1 cellular context compared by ENCODE assay signal in the genomic region with DNA sequence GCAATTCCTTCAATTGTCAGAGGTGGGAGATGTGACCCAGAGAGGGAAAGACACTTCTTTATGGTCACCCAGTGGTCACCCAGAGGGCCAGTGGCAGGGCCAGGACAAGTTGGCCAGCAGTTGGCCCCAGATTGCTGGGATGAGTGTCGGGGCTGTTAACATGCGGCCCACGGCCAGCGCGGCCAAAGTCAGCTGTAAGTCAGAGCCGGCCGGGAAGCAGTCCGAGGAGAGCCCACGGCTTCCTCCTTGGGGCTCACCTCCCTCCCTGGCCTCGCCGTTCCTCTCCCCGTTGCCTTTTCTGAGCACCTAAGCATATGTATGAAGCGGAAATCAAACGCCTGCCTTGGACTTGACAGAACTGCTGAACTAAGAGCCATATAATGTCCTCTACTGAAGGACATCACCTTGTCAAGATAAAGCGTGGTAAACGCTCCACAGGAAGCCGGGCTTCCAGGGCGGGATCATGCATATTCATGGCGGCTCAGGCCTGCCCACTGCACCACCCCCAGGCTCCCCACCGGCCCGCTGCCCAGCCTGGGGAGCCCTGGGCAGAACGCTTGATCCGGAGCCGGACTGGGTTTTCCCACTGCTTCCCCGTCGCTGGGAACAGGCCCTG.
TF ChIP-seq lines count a peak whose summit lies in the region.

No MANE protein-coding gene starts in this region.

TF ChIP-seq in K562, 482 proteins besides CTCF, POLR2A, EP300 and RAD21 (continued from another document and continues in another):
- TF ChIP-seq GMEB1 (CRISPR knock-in tag; IDR thresholded peaks at IDR 0.05), result no peak
- TF ChIP-seq NFXL1 (CRISPR knock-in tag; IDR thresholded peaks at IDR 0.05), result no peak
- TF ChIP-seq ZNF778 (CRISPR knock-in tag; IDR thresholded peaks at IDR 0.05), result no peak
- no peak for TF ChIP-seq E2F3 (CRISPR knock-in tag; IDR thresholded peaks at IDR 0.05)
- no peak for TF ChIP-seq NCOA1 (IDR thresholded peaks at IDR 0.05; ENCODE audit: low read depth)
- TF ChIP-seq ZNF717 (CRISPR knock-in tag; IDR thresholded peaks at IDR 0.05), result no peak
- no peak for TF ChIP-seq MED1 (CRISPR knock-in tag; IDR thresholded peaks at IDR 0.05; ENCODE audit: borderline replicate concordance)
- no peak for TF ChIP-seq BMI1 (IDR thresholded peaks at IDR 0.05; ENCODE audit: low read length)
- TF ChIP-seq, protein P1, sequence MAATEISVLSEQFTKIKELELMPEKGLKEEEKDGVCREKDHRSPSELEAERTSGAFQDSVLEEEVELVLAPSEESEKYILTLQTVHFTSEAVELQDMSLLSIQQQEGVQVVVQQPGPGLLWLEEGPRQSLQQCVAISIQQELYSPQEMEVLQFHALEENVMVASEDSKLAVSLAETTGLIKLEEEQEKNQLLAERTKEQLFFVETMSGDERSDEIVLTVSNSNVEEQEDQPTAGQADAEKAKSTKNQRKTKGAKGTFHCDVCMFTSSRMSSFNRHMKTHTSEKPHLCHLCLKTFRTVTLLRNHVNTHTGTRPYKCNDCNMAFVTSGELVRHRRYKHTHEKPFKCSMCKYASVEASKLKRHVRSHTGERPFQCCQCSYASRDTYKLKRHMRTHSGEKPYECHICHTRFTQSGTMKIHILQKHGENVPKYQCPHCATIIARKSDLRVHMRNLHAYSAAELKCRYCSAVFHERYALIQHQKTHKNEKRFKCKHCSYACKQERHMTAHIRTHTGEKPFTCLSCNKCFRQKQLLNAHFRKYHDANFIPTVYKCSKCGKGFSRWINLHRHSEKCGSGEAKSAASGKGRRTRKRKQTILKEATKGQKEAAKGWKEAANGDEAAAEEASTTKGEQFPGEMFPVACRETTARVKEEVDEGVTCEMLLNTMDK (IDR thresholded peaks at IDR 0.05; ENCODE audit: borderline replicate concordance, insufficient read depth, low read depth, low read length, poor library complexity, severe bottlenecking), result no peak
- no peak for TF ChIP-seq ELF4 (CRISPR knock-in tag; IDR thresholded peaks at IDR 0.05)
- TF ChIP-seq FOXA1 (IDR thresholded peaks at IDR 0.05; ENCODE audit: borderline replicate concordance), result no peak
- TF ChIP-seq MYBL2 (IDR thresholded peaks at IDR 0.05; ENCODE audit: low read depth), result no peak
- TF ChIP-seq MYBL2 (CRISPR knock-in tag; IDR thresholded peaks at IDR 0.05; ENCODE audit: borderline replicate concordance), result no peak
- no peak for TF ChIP-seq GABPB2 (CRISPR knock-in tag; conservative IDR thresholded peaks at IDR 0.05)
- TF ChIP-seq RREB1 (CRISPR knock-in tag; IDR thresholded peaks at IDR 0.05), result no peak
- TF ChIP-seq SMARCB1 (IDR thresholded peaks at IDR 0.05; ENCODE audit: insufficient read length, low read depth), result no peak
- TF ChIP-seq, protein P2, sequence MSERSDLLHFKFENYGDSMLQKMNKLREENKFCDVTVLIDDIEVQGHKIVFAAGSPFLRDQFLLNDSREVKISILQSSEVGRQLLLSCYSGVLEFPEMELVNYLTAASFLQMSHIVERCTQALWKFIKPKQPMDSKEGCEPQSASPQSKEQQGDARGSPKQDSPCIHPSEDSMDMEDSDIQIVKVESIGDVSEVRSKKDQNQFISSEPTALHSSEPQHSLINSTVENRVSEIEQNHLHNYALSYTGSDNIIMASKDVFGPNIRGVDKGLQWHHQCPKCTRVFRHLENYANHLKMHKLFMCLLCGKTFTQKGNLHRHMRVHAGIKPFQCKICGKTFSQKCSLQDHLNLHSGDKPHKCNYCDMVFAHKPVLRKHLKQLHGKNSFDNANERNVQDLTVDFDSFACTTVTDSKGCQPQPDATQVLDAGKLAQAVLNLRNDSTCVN (CRISPR knock-in tag; IDR thresholded peaks at IDR 0.05), result no peak
- TF ChIP-seq, protein P3, sequence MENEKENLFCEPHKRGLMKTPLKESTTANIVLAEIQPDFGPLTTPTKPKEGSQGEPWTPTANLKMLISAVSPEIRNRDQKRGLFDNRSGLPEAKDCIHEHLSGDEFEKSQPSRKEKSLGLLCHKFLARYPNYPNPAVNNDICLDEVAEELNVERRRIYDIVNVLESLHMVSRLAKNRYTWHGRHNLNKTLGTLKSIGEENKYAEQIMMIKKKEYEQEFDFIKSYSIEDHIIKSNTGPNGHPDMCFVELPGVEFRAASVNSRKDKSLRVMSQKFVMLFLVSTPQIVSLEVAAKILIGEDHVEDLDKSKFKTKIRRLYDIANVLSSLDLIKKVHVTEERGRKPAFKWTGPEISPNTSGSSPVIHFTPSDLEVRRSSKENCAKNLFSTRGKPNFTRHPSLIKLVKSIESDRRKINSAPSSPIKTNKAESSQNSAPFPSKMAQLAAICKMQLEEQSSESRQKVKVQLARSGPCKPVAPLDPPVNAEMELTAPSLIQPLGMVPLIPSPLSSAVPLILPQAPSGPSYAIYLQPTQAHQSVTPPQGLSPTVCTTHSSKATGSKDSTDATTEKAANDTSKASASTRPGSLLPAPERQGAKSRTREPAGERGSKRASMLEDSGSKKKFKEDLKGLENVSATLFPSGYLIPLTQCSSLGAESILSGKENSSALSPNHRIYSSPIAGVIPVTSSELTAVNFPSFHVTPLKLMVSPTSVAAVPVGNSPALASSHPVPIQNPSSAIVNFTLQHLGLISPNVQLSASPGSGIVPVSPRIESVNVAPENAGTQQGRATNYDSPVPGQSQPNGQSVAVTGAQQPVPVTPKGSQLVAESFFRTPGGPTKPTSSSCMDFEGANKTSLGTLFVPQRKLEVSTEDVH (IDR thresholded peaks at IDR 0.05; ENCODE audit: low read depth, partially characterized antibody), result no peak
- no peak for TF ChIP-seq GATAD2A (IDR thresholded peaks at IDR 0.05)
- TF ChIP-seq, protein P4, sequence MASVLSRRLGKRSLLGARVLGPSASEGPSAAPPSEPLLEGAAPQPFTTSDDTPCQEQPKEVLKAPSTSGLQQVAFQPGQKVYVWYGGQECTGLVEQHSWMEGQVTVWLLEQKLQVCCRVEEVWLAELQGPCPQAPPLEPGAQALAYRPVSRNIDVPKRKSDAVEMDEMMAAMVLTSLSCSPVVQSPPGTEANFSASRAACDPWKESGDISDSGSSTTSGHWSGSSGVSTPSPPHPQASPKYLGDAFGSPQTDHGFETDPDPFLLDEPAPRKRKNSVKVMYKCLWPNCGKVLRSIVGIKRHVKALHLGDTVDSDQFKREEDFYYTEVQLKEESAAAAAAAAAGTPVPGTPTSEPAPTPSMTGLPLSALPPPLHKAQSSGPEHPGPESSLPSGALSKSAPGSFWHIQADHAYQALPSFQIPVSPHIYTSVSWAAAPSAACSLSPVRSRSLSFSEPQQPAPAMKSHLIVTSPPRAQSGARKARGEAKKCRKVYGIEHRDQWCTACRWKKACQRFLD (CRISPR knock-in tag; IDR thresholded peaks at IDR 0.05), result 0 out of 2 replicates have a peak, but pooled peaks have one; percentile 23
- TF ChIP-seq ATF1 (CRISPR knock-in tag; IDR thresholded peaks at IDR 0.05), result no peak
- peak; percentile 52 for TF ChIP-seq ATF1 (tag; IDR thresholded peaks at IDR 0.05)
- TF ChIP-seq GATAD2B (IDR thresholded peaks at IDR 0.05; ENCODE audit: borderline replicate concordance), result no peak
- TF ChIP-seq LCOR (CRISPR knock-in tag; IDR thresholded peaks at IDR 0.05), result no peak
- no peak for TF ChIP-seq CBFA2T2 (conservative IDR thresholded peaks at IDR 0.05)
- TF ChIP-seq, protein P5, sequence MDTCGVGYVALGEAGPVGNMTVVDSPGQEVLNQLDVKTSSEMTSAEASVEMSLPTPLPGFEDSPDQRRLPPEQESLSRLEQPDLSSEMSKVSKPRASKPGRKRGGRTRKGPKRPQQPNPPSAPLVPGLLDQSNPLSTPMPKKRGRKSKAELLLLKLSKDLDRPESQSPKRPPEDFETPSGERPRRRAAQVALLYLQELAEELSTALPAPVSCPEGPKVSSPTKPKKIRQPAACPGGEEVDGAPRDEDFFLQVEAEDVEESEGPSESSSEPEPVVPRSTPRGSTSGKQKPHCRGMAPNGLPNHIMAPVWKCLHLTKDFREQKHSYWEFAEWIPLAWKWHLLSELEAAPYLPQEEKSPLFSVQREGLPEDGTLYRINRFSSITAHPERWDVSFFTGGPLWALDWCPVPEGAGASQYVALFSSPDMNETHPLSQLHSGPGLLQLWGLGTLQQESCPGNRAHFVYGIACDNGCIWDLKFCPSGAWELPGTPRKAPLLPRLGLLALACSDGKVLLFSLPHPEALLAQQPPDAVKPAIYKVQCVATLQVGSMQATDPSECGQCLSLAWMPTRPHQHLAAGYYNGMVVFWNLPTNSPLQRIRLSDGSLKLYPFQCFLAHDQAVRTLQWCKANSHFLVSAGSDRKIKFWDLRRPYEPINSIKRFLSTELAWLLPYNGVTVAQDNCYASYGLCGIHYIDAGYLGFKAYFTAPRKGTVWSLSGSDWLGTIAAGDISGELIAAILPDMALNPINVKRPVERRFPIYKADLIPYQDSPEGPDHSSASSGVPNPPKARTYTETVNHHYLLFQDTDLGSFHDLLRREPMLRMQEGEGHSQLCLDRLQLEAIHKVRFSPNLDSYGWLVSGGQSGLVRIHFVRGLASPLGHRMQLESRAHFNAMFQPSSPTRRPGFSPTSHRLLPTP (IDR thresholded peaks at IDR 0.05; ENCODE audit: borderline replicate concordance, extremely low read depth, insufficient read length), result no peak
- no peak for TF ChIP-seq ZNF197 (CRISPR knock-in tag; IDR thresholded peaks at IDR 0.05; ENCODE audit: low read depth)
- TF ChIP-seq ARID1B (IDR thresholded peaks at IDR 0.05), result peak; percentile 56
- TF ChIP-seq ZNF589 (CRISPR knock-in tag; IDR thresholded peaks at IDR 0.05; ENCODE audit: low read depth), result peak; percentile 55; the same call in 1 of the 2 replicates
- 0 out of 2 replicates have a peak, but pooled peaks have one; percentile 15 for TF ChIP-seq CHD2 (IDR thresholded peaks at IDR 0.05; ENCODE audit: low read depth, low read length)
- peak in 1 of 2 experiments; percentile 54; a peak in 1 of 4 replicates for TF ChIP-seq KDM1A (IDR thresholded peaks at IDR 0.05)
- no peak for TF ChIP-seq RHOXF2B (CRISPR knock-in tag; conservative IDR thresholded peaks at IDR 0.05)
- TF ChIP-seq RBM34 (IDR thresholded peaks at IDR 0.05; ENCODE audit: borderline replicate concordance, insufficient read depth, low read length), result no peak
- TF ChIP-seq ATF7 (IDR thresholded peaks at IDR 0.05), result peak; percentile 59; the same call in 1 of the 2 replicates
- peak; percentile 90 for TF ChIP-seq L3MBTL2 (IDR thresholded peaks at IDR 0.05)
- TF ChIP-seq RNF2 (IDR thresholded peaks at IDR 0.05), result no peak
- no peak for TF ChIP-seq ZNF445 (CRISPR knock-in tag; IDR thresholded peaks at IDR 0.05; ENCODE audit: low read depth)
- TF ChIP-seq SNRNP70 (optimal IDR thresholded peaks at IDR 0.05; ENCODE audit: low read depth, low read length), result no peak
